8 cellular contexts compared by ENCODE assay signal in genomic region chr12:1812650-1813302, GRCh38. TPM values are rescaled to one million over a fixed set of nuclear protein-coding genes. Genes with fewer than 3 reads are reported as not detected.
A peak's percentile ranks its signal among the peaks of the same experiment; 100 is the strongest.
DNase-seq lines count a peak whose midpoint lies in the region; ATAC-seq and TF ChIP-seq lines count a peak whose summit lies in the region.

No MANE protein-coding gene starts in this region.

- H3K4me3 ChIP-seq in tibial nerve: no peak overlapping the region

- ATAC-seq in activated CD8-positive, alpha-beta T cell treated with anti-CD3 and anti-CD28 coated beads for 36 hours: no peak
- ATAC-seq in activated CD8-positive, alpha-beta T cell treated with anti-CD3 and anti-CD28 coated beads, Interleukin-2, amount 10 ng/mL, durations not matched to agents 7 days and 5 days: no peak

- H3K36me3 Mint-ChIP-seq in activated CD8-positive, alpha-beta T cell treated with anti-CD3 and anti-CD28 coated beads for 36 hours (ENCODE audit: low read depth): no peaks in the 10 kb centered on the region
- H3K36me3 Mint-ChIP-seq in activated CD8-positive, alpha-beta T cell treated with anti-CD3 and anti-CD28 coated beads, Interleukin-2, amount 10 ng/mL, durations not matched to agents 7 days and 5 days (ENCODE audit: low read depth): no peaks in the 10 kb centered on the region
- H3K36me3 Mint-ChIP-seq in activated T-helper 1 cell treated with anti-CD3 and anti-CD28 coated beads, Interleukin-12 subunit alpha, Interleukin-12 subunit beta, Interleukin-2, Interleukin-4 antibody, amounts not matched to agents 30 ng/mL and 10 ng/mL and 1 ng/mL, durations not matched to agents 14 hours and 24 hours and 36 hours (ENCODE audit: low read depth): no peaks in the 10 kb centered on the region

- no peaks in the 10 kb centered on the region for H3K9me3 ChIP-seq in tibial nerve

- peak overlapping the region in 3 of 4 donors; percentile 46 to 86 (median 57) for H3K27ac ChIP-seq in tibial nerve

- DNase-seq in activated CD8-positive, alpha-beta T cell treated with anti-CD3 and anti-CD28 coated beads for 36 hours: no peak
- no peak for DNase-seq in activated CD8-positive, alpha-beta T cell treated with anti-CD3 and anti-CD28 coated beads, Interleukin-2, amount 10 ng/mL, durations not matched to agents 7 days and 5 days
- no peak for DNase-seq in activated T-helper 1 cell treated with anti-CD3 and anti-CD28 coated beads, Interleukin-12 subunit alpha, Interleukin-12 subunit beta, Interleukin-2, Interleukin-4 antibody, amounts not matched to agents 30 ng/mL and 10 ng/mL and 1 ng/mL, durations not matched to agents 14 hours and 24 hours and 36 hours (ENCODE audit: low spot score)
- DNase-seq in iris pigment epithelial cell (ENCODE audit: low read depth) (peak; percentile 85), tibial nerve (ENCODE audit: low spot score in 2 of 2) (peak in 1 of 2 donors; percentile 49), mesenteric fat pad (ENCODE audit: low spot score) (no peak), germinal center (ENCODE audit: low spot score) (no peak), cortex of kidney (lab: John Stamatoyannopoulos, UW) (no peak)

- no peaks in the 10 kb centered on the region for H3K27me3 ChIP-seq in tibial nerve

- H3K4me3 Mint-ChIP-seq in activated CD8-positive, alpha-beta T cell treated with anti-CD3 and anti-CD28 coated beads for 36 hours: no peak overlapping the region
- no peak overlapping the region for H3K4me3 Mint-ChIP-seq in activated CD8-positive, alpha-beta T cell treated with anti-CD3 and anti-CD28 coated beads, Interleukin-2, amount 10 ng/mL, durations not matched to agents 7 days and 5 days
- peak overlapping the region; percentile 12 for H3K4me3 Mint-ChIP-seq in activated T-helper 1 cell treated with anti-CD3 and anti-CD28 coated beads, Interleukin-12 subunit alpha, Interleukin-12 subunit beta, Interleukin-2, Interleukin-4 antibody, amounts not matched to agents 30 ng/mL and 10 ng/mL and 1 ng/mL, durations not matched to agents 14 hours and 24 hours and 36 hours

- POLR2A ChIA-PET in activated CD8-positive, alpha-beta T cell treated with anti-CD3 and anti-CD28 coated beads for 36 hours (lab: Charles Lee): no interaction called here
- POLR2A ChIA-PET in activated CD8-positive, alpha-beta T cell treated with anti-CD3 and anti-CD28 coated beads, Interleukin-2, amount 10 ng/mL, durations not matched to agents 7 days and 5 days (lab: Charles Lee): interaction anchor here (0.5 kb wide), 1 partner anchor 112 kb away, joined by 3 read pairs; no protein-coding TSS in a partner anchor

- no peak for TF ChIP-seq CTCF in activated CD8-positive, alpha-beta T cell treated with anti-CD3 and anti-CD28 coated beads for 36 hours (IDR thresholded peaks at IDR 0.05)
- no peak for TF ChIP-seq CTCF in tibial nerve (IDR thresholded peaks at IDR 0.05)

- peak overlapping the region; percentile 63 for H3K27ac Mint-ChIP-seq in activated CD8-positive, alpha-beta T cell treated with anti-CD3 and anti-CD28 coated beads for 36 hours
- H3K27ac Mint-ChIP-seq in activated CD8-positive, alpha-beta T cell treated with anti-CD3 and anti-CD28 coated beads, Interleukin-2, amount 10 ng/mL, durations not matched to agents 7 days and 5 days: no peak overlapping the region
- peak overlapping the region; percentile 61 for H3K27ac Mint-ChIP-seq in activated T-helper 1 cell treated with anti-CD3 and anti-CD28 coated beads, Interleukin-12 subunit alpha, Interleukin-12 subunit beta, Interleukin-2, Interleukin-4 antibody, amounts not matched to agents 30 ng/mL and 10 ng/mL and 1 ng/mL, durations not matched to agents 14 hours and 24 hours and 36 hours

- peaks cover 1% of the 10 kb centered on the region for H3K27me3 Mint-ChIP-seq in activated CD8-positive, alpha-beta T cell treated with anti-CD3 and anti-CD28 coated beads for 36 hours
- peaks cover 4% of the 10 kb centered on the region for H3K27me3 Mint-ChIP-seq in activated CD8-positive, alpha-beta T cell treated with anti-CD3 and anti-CD28 coated beads, Interleukin-2, amount 10 ng/mL, durations not matched to agents 7 days and 5 days (ENCODE audit: low read depth)
- peaks cover 4% of the 10 kb centered on the region for H3K27me3 Mint-ChIP-seq in activated T-helper 1 cell treated with anti-CD3 and anti-CD28 coated beads, Interleukin-12 subunit alpha, Interleukin-12 subunit beta, Interleukin-2, Interleukin-4 antibody, amounts not matched to agents 30 ng/mL and 10 ng/mL and 1 ng/mL, durations not matched to agents 14 hours and 24 hours and 36 hours (ENCODE audit: insufficient read depth)

- H3K9me3 Mint-ChIP-seq in activated CD8-positive, alpha-beta T cell treated with anti-CD3 and anti-CD28 coated beads for 36 hours: no peaks in the 10 kb centered on the region
- no peaks in the 10 kb centered on the region for H3K9me3 Mint-ChIP-seq in activated CD8-positive, alpha-beta T cell treated with anti-CD3 and anti-CD28 coated beads, Interleukin-2, amount 10 ng/mL, durations not matched to agents 7 days and 5 days (ENCODE audit: insufficient read depth)
- H3K9me3 Mint-ChIP-seq in activated T-helper 1 cell treated with anti-CD3 and anti-CD28 coated beads, Interleukin-12 subunit alpha, Interleukin-12 subunit beta, Interleukin-2, Interleukin-4 antibody, amounts not matched to agents 30 ng/mL and 10 ng/mL and 1 ng/mL, durations not matched to agents 14 hours and 24 hours and 36 hours: no peaks in the 10 kb centered on the region

- 43 to 54% methylated on average over 17 of the region's 17 CpGs for WGBS in tibial nerve, 2 donors

- CTCF ChIA-PET in activated CD8-positive, alpha-beta T cell treated with anti-CD3 and anti-CD28 coated beads for 36 hours (lab: Charles Lee): interaction anchor here (1.0 to 2.2 kb wide), 2 partner anchors 14 to 127 kb away, joined by 3 to 11 read pairs; no protein-coding TSS in a partner anchor
- CTCF ChIA-PET in activated CD8-positive, alpha-beta T cell treated with anti-CD3 and anti-CD28 coated beads, Interleukin-2, amount 10 ng/mL, durations not matched to agents 7 days and 5 days (lab: Charles Lee): interaction anchor here (2.1 to 3.3 kb wide), 2 partner anchors 22 to 127 kb away, joined by 10 to 12 read pairs; no protein-coding TSS in a partner anchor

- H3K4me1 Mint-ChIP-seq in activated CD8-positive, alpha-beta T cell treated with anti-CD3 and anti-CD28 coated beads for 36 hours (ENCODE audit: low read depth): peaks cover 6% of the 10 kb centered on the region
- H3K4me1 Mint-ChIP-seq in activated CD8-positive, alpha-beta T cell treated with anti-CD3 and anti-CD28 coated beads, Interleukin-2, amount 10 ng/mL, durations not matched to agents 7 days and 5 days (ENCODE audit: low read depth): peaks cover 9% of the 10 kb centered on the region
- H3K4me1 Mint-ChIP-seq in activated T-helper 1 cell treated with anti-CD3 and anti-CD28 coated beads, Interleukin-12 subunit alpha, Interleukin-12 subunit beta, Interleukin-2, Interleukin-4 antibody, amounts not matched to agents 30 ng/mL and 10 ng/mL and 1 ng/mL, durations not matched to agents 14 hours and 24 hours and 36 hours (ENCODE audit: low read depth): no peaks in the 10 kb centered on the region

- H3K4me1 ChIP-seq in tibial nerve: peaks cover 0 to 39% (median 4%) of the 10 kb centered on the region in 4 donors

- intact Hi-C loops in activated CD8-positive, alpha-beta T cell treated with anti-CD3 and anti-CD28 coated beads for 36 hours (cut with micrococcal nuclease): no loop called here
- intact Hi-C loops in activated T-helper 1 cell treated with anti-CD3 and anti-CD28 coated beads, Interleukin-12 subunit alpha, Interleukin-12 subunit beta, Interleukin-2, Interleukin-4 antibody, amounts not matched to agents 30 ng/mL and 10 ng/mL and 1 ng/mL, durations not matched to agents 14 hours and 24 hours and 36 hours (cut with micrococcal nuclease): no loop called here

- peak in 1 of 2 donors; percentile 22 for TF ChIP-seq POLR2A in tibial nerve (IDR thresholded peaks at IDR 0.05)

- H3K36me3 ChIP-seq in tibial nerve: no peaks in the 10 kb centered on the region

- peak in 1 of 2 donors; percentile 67 for TF ChIP-seq EP300 in tibial nerve (IDR thresholded peaks at IDR 0.05)

RNA-seq across cellular contexts. Expression of gene LRTM2, which starts 7.6 kb away (rescaled TPM):
- total RNA-seq in activated CD8-positive, alpha-beta T cell treated with anti-CD3 and anti-CD28 coated beads for 36 hours: not detected
- total RNA-seq in activated CD8-positive, alpha-beta T cell treated with anti-CD3 and anti-CD28 coated beads, Interleukin-2, amount 10 ng/mL, durations not matched to agents 7 days and 5 days: not detected
- total RNA-seq in activated T-helper 1 cell treated with anti-CD3 and anti-CD28 coated beads, Interleukin-12 subunit alpha, Interleukin-12 subunit beta, Interleukin-2, Interleukin-4 antibody, amounts not matched to agents 30 ng/mL and 10 ng/mL and 1 ng/mL, durations not matched to agents 14 hours and 24 hours and 36 hours: not detected in 2 replicates
- total RNA-seq in tibial nerve: not detected
- total RNA-seq in mesenteric fat pad: not detected
